Comparison of ENCODE assay signal across 1 cellular context in genomic region chr7:136033413-136034031, GRCh38.
TF ChIP-seq lines count a peak whose summit lies in the region.

No MANE protein-coding gene starts in this region.

TF ChIP-seq in K562, 482 proteins besides CTCF, POLR2A, EP300 and RAD21 (continued from another document and continues in another):
- TF ChIP-seq ZNF395 (CRISPR knock-in tag; IDR thresholded peaks at IDR 0.05) (peak; percentile 84), THRAP3 (IDR thresholded peaks at IDR 0.05; ENCODE audit: borderline replicate concordance) (no peak), ARNT (IDR thresholded peaks at IDR 0.05) (no peak), ZNF282 (CRISPR knock-in tag; IDR thresholded peaks at IDR 0.05) (no peak), MEIS2 (IDR thresholded peaks at IDR 0.05; ENCODE audit: partially characterized antibody) (peak; percentile 87), CHAMP1 (IDR thresholded peaks at IDR 0.05) (peak; percentile 37; the same call in 1 of the 2 replicates), HNRNPL (IDR thresholded peaks at IDR 0.05; ENCODE audit: low read depth, low read length) (no peak), NFE2 (IDR thresholded peaks at IDR 0.05; ENCODE audit: low read depth) (0 out of 2 replicates have a peak, but pooled peaks have one; percentile 18), KLF16 (IDR thresholded peaks at IDR 0.05) (peak; percentile 97), ZNF274 (IDR thresholded peaks at IDR 0.05; ENCODE audit: borderline replicate concordance, low read depth, low read length) (no peak; the same call in 1 of the 2 replicates), KDM1A (IDR thresholded peaks at IDR 0.05) (peak; percentile 97 to 98), TGIF2 (CRISPR knock-in tag; IDR thresholded peaks at IDR 0.05) (no peak), ZNF639 (CRISPR knock-in tag; conservative IDR thresholded peaks at IDR 0.05 in 1 of 2, IDR thresholded peaks at IDR 0.05 in 1 of 2) (peak in 1 of 2 experiments; percentile 64; a peak in 2 of 4 replicates), BCOR (IDR thresholded peaks at IDR 0.05) (no peak), ZBTB43 (CRISPR knock-in tag; IDR thresholded peaks at IDR 0.05) (no peak), PHF8 (IDR thresholded peaks at IDR 0.05; ENCODE audit: borderline replicate concordance, low read length) (no peak), MAFK (IDR thresholded peaks at IDR 0.05; ENCODE audit: low read length) (no peak), ZNF175 (CRISPR knock-in tag; IDR thresholded peaks at IDR 0.05; ENCODE audit: low read depth) (peak; percentile 78; the same call in 1 of the 2 replicates), KAT8 (IDR thresholded peaks at IDR 0.05; ENCODE audit: low read depth) (no peak), SOX6 (IDR thresholded peaks at IDR 0.05) (peak; percentile 90), NCOR1 (IDR thresholded peaks at IDR 0.05) (peak; percentile 96), RHOXF2B (CRISPR knock-in tag; conservative IDR thresholded peaks at IDR 0.05) (no peak), NCOA6 (IDR thresholded peaks at IDR 0.05) (no peak), LARP7 (IDR thresholded peaks at IDR 0.05) (no peak), ZFPM2 (CRISPR knock-in tag; IDR thresholded peaks at IDR 0.05) (no peak), TFAP4 (CRISPR knock-in tag; IDR thresholded peaks at IDR 0.05; ENCODE audit: borderline replicate concordance) (no peak), MGA (IDR thresholded peaks at IDR 0.05) (no peak), ZNF778 (CRISPR knock-in tag; IDR thresholded peaks at IDR 0.05) (no peak), XRCC5 (IDR thresholded peaks at IDR 0.05; ENCODE audit: low read depth, low read length) (no peak), CBX3 (IDR thresholded peaks at IDR 0.05; ENCODE audit: borderline replicate concordance in 1 of 2, low read length in 2 of 2) (no peak), CHD4 (IDR thresholded peaks at IDR 0.05; ENCODE audit: insufficient read depth, insufficient replicate concordance, low read depth, low read length, poor library complexity, severe bottlenecking) (no peak), GABPB1 (CRISPR knock-in tag; IDR thresholded peaks at IDR 0.05) (no peak), ZNF133 (CRISPR knock-in tag; IDR thresholded peaks at IDR 0.05) (no peak), PKNOX1 (IDR thresholded peaks at IDR 0.05) (peak; percentile 77), AFF4 (CRISPR knock-in tag; IDR thresholded peaks at IDR 0.05) (no peak)
